ENCODE assay signal across 11 cellular contexts in the genomic region with DNA sequence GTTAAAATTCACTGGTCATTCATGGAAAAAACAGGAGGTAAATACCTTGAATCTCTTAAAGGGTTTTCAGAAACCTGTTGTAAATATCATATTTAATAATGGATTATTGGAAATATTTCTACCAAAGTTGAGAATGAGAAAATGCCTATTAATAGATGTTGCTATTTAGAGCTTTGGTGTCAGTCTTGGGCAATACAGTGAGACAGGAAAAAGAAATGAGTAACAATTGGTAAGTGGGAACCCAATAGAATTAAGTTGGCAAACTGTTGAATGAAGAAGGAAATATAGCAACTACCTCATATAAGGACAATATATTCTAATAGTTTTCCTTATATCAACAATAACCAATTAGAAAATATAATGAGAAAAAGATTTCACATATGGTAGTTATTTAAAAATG.
DNase-seq lines count a peak whose midpoint lies in the region; ATAC-seq, FAIRE-seq and TF ChIP-seq lines count a peak whose summit lies in the region.
"Had no signal": no experiment of that assay in that cellular context is flagged by ENCODE, and none has a peak within 500 bp of the region (broad histone marks: within the 10 kb centered on the region; RNA-seq: fewer than 3 reads in every experiment).

No MANE protein-coding gene starts in this region.

- no peaks in the 10 kb centered on the region for H3K9me3 ChIP-seq in right atrium auricular region
- H3K9me3 ChIP-seq in subcutaneous abdominal adipose tissue (ENCODE audit: control insufficient read depth in 5 of 5, low read length in 5 of 5): no peaks in the 10 kb centered on the region

- no peak for TF ChIP-seq CTCF in bronchial epithelial cell (IDR thresholded peaks at IDR 0.05; ENCODE audit: insufficient read depth, low read length, severe bottlenecking)
- TF ChIP-seq CTCF in right atrium auricular region (IDR thresholded peaks at IDR 0.05): no peak

- H3K4me1 ChIP-seq in right atrium auricular region (peaks cover 0 to 23% of the 10 kb centered on the region in 2 donors), subcutaneous abdominal adipose tissue (ENCODE audit: control insufficient read depth in 5 of 5, insufficient read depth in 5 of 5, low read length in 5 of 5) (peaks cover 0 to 25% (median 13%) of the 10 kb centered on the region in 5 donors)

- H3K4me3 ChIP-seq in bronchial epithelial cell (ENCODE audit: low read depth, low read length) (no peak overlapping the region), right atrium auricular region (no peak overlapping the region), subcutaneous abdominal adipose tissue (ENCODE audit: low read depth in 1 of 5, low read length in 5 of 5) (no peak overlapping the region)
- H3K4me3 ChIP-seq: dorsolateral prefrontal cortex had no signal

- ATAC-seq in GM18907 (IDR thresholded peaks at IDR 0.05; ENCODE audit: unreplicated experiment): no peak
- ATAC-seq: activated T-helper 17 cell treated with anti-CD3 and anti-CD28 coated beads, Interleukin-2, amount 50 U/mL, for 72 hours had no signal

- H3K36me3 ChIP-seq in bronchial epithelial cell (ENCODE audit: control insufficient read depth, insufficient read depth, low read length) (no peaks in the 10 kb centered on the region), right atrium auricular region (peaks cover 34% of the 10 kb centered on the region), subcutaneous abdominal adipose tissue (ENCODE audit: control insufficient read depth in 5 of 5, insufficient read depth in 5 of 5, low read length in 5 of 5) (peaks cover 22 to 34% (median 28%) of the 10 kb centered on the region in 5 donors)

- peak; percentile 5 to 7 for DNase-seq in Kasumi-1 (lab: John Stamatoyannopoulos, UW)
- peak; percentile 49 for DNase-seq in bronchial epithelial cell (ENCODE audit: low read depth)
- no peak for DNase-seq in right atrium auricular region (ENCODE audit: low spot score)
- DNase-seq in NCI-H146 treated with DMSO at 0.1 percent for 48 hours (lab: John Stamatoyannopoulos, UW; ENCODE audit: unreplicated experiment): no peak
- no peak for DNase-seq in ecto neural progenitor cell (ENCODE audit: low spot score)
- DNase-seq: dorsolateral prefrontal cortex, NCI-H510A, SHP77 had no signal

- H3K27ac ChIP-seq in right atrium auricular region (peak overlapping the region; percentile 58 to 67), subcutaneous abdominal adipose tissue (ENCODE audit: low read depth, low read length) (peak overlapping the region; percentile 90)

- FAIRE-seq in bronchial epithelial cell (lab: Jason Lieb, UNC): no peak

- peak overlapping the region in 2 of 5 donors; percentile 25 to 56 for H3K9ac ChIP-seq in subcutaneous abdominal adipose tissue (ENCODE audit: low read length in 5 of 5)

- H3K27me3 ChIP-seq in bronchial epithelial cell (ENCODE audit: control insufficient read depth, insufficient read depth, low read length): no peaks in the 10 kb centered on the region
- H3K27me3 ChIP-seq in right atrium auricular region: no peaks in the 10 kb centered on the region
- H3K27me3 ChIP-seq in subcutaneous abdominal adipose tissue (ENCODE audit: control insufficient read depth in 5 of 5, insufficient read depth in 4 of 5, low read length in 5 of 5): no peaks in the 10 kb centered on the region
- H3K27me3 ChIP-seq: dorsolateral prefrontal cortex had no signal

Comparison
In these comparisons a context has a peak if more than half of its experiments do, and no peak if none do; other contexts are left out.
1. DNase-seq: peak in Kasumi-1 (2 of 2) and bronchial epithelial cell (single experiment); none in right atrium auricular region (single experiment), NCI-H146 treated with DMSO at 0.1 percent for 48 hours (single experiment) and ecto neural progenitor cell (single experiment).